In the genomic region with DNA sequence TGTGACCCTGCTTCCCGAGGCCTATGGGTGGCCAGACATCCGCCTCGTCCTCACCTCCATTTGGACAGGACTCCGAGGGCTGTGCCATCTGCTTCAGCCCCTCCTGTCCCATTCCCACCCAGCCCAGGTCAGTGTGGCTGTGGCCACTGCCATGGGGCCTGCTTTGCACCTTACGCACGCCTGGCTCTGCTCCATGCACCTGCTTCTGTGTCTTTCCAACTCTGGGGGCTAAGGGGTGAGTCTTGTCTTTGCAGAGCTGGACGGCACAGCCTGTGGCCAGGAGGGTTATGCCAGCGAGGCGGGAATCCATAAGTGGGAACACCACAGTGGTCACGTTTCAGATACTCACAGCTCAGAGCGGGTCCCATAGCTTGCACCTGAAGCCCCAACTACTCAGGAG, we compare ENCODE assay signal across 27 cellular contexts. TPM values are rescaled to one million over a fixed set of nuclear protein-coding genes. Genes with fewer than 3 reads are reported as not detected.
"Had no signal": no experiment of that assay in that cellular context is flagged by ENCODE, and none has a peak within 500 bp of the region (broad histone marks: within the 10 kb centered on the region; RNA-seq: fewer than 3 reads in every experiment).

No MANE protein-coding gene starts in this region.

- H3K9me3 ChIP-seq: ascending aorta, body of pancreas, MG63, Peyer's patch, SJCRH30 had no signal

- H3K27me3 ChIP-seq: ascending aorta, body of pancreas, MG63, Peyer's patch, SJCRH30 had no signal

- H3K27ac ChIP-seq: ascending aorta, body of pancreas, Peyer's patch, RWPE1, SJCRH30 had no signal

- ATAC-seq: activated CD8-positive, alpha-beta memory T cell treated with anti-CD3 and anti-CD28 coated beads, Interleukin-2, amount 10 ng/mL, durations not matched to agents 7 days and 5 days; activated naive CD4-positive, alpha-beta T cell treated with anti-CD3 and anti-CD28 coated beads, Interleukin-2, amount 50 U/mL, for 72 hours; activated naive CD8-positive, alpha-beta T cell treated with anti-CD3 and anti-CD28 coated beads, Interleukin-2, amount 50 U/mL, for 24 hours; body of pancreas had no signal

- FAIRE-seq: bronchial epithelial cell had no signal

- H3K9me3 Mint-ChIP-seq: activated naive CD8-positive, alpha-beta T cell treated with anti-CD3 and anti-CD28 coated beads, Interleukin-2, amount 50 U/mL, for 24 hours; activated T-cell treated with anti-CD3 and anti-CD28 coated beads, Interleukin-2, amount 50 U/mL, for 24 hours; activated T-helper 1 cell treated with anti-CD3 and anti-CD28 coated beads, Interleukin-12 subunit alpha, Interleukin-12 subunit beta, Interleukin-2, Interleukin-4 antibody, amounts not matched to agents 30 ng/mL and 10 ng/mL and 1 ng/mL, durations not matched to agents 14 hours and 24 hours and 36 hours; T-helper 1 cell treated with Interleukin-12 subunit alpha and Interleukin-12 subunit beta and Interleukin-4 antibody, amounts not matched to agents 30 μg/mL and 1 μg/mL, for 36 hours had no signal

- H3K36me3 Mint-ChIP-seq: activated CD8-positive, alpha-beta memory T cell treated with anti-CD3 and anti-CD28 coated beads, Interleukin-2, amount 10 ng/mL, durations not matched to agents 7 days and 5 days had no signal

- H3K27me3 Mint-ChIP-seq: activated CD8-positive, alpha-beta memory T cell treated with anti-CD3 and anti-CD28 coated beads, Interleukin-2, amount 10 ng/mL, durations not matched to agents 7 days and 5 days; activated naive CD8-positive, alpha-beta T cell treated with anti-CD3 and anti-CD28 coated beads, Interleukin-2, amount 50 U/mL, for 24 hours; activated T-cell treated with anti-CD3 and anti-CD28 coated beads, Interleukin-2, amount 50 U/mL, for 24 hours had no signal

- H3K36me3 ChIP-seq: MG63 had no signal

- H3K4me3 ChIP-seq: ascending aorta, body of pancreas, MG63, Peyer's patch, SJCRH30 had no signal

- H3K4me3 Mint-ChIP-seq: activated CD8-positive, alpha-beta memory T cell treated with anti-CD3 and anti-CD28 coated beads, Interleukin-2, amount 10 ng/mL, durations not matched to agents 7 days and 5 days; activated naive CD8-positive, alpha-beta T cell treated with anti-CD3 and anti-CD28 coated beads, Interleukin-2, amount 50 U/mL, for 24 hours; activated T-cell treated with anti-CD3 and anti-CD28 coated beads, Interleukin-2, amount 50 U/mL, for 24 hours; activated T-helper 1 cell treated with anti-CD3 and anti-CD28 coated beads, Interleukin-12 subunit alpha, Interleukin-12 subunit beta, Interleukin-2, Interleukin-4 antibody, amounts not matched to agents 30 ng/mL and 10 ng/mL and 1 ng/mL, durations not matched to agents 14 hours and 24 hours and 36 hours; T-helper 1 cell treated with Interleukin-12 subunit alpha and Interleukin-12 subunit beta and Interleukin-4 antibody, amounts not matched to agents 30 μg/mL and 1 μg/mL, for 36 hours had no signal

- H3K4me1 ChIP-seq: body of pancreas, SJCRH30 had no signal

- DNase-seq: activated CD4-positive, alpha-beta T cell treated with anti-CD3 and anti-CD28 coated beads for 48 hours; activated CD4-positive, alpha-beta T cell treated with anti-CD3 and anti-CD28 coated beads, Interleukin-2, amount 50 U/mL, for 48 hours; activated CD4-positive, CD25-positive, alpha-beta regulatory T cell treated with anti-CD3 and anti-CD28 coated beads, Interleukin-2, amount 50 U/mL, for 72 hours; activated CD8-positive, alpha-beta memory T cell treated with anti-CD3 and anti-CD28 coated beads, Interleukin-2, amount 10 ng/mL, durations not matched to agents 7 days and 5 days; activated effector memory CD4-positive, alpha-beta T cell treated with Interleukin-2 at 50 U/mL for 16 hours; activated naive CD4-positive, alpha-beta T cell; activated naive CD8-positive, alpha-beta T cell treated with anti-CD3 and anti-CD28 coated beads, Interleukin-2, amount 50 U/mL, for 24 hours; activated T-cell treated with anti-CD3 and anti-CD28 coated beads, Interleukin-2, amount 50 U/mL, for 24 hours; amniotic stem cell; body of pancreas; central memory CD4-positive, alpha-beta T cell; MG63; MV-4-11; NCI-H1092 treated with DMSO at 0.1 percent for 48 hours; NCI-H1436; NCI-H1694 treated with DMSO at 0.1 percent for 48 hours; NCI-H2029 treated with DMSO at 0.1 percent for 48 hours; NCI-H510A treated with DMSO at 0.1 percent for 48 hours; Right ventricle myocardium superior; SJCRH30 had no signal

- H3K27ac Mint-ChIP-seq: activated CD8-positive, alpha-beta memory T cell treated with anti-CD3 and anti-CD28 coated beads, Interleukin-2, amount 10 ng/mL, durations not matched to agents 7 days and 5 days; activated naive CD8-positive, alpha-beta T cell treated with anti-CD3 and anti-CD28 coated beads, Interleukin-2, amount 50 U/mL, for 24 hours; activated T-cell treated with anti-CD3 and anti-CD28 coated beads, Interleukin-2, amount 50 U/mL, for 24 hours; activated T-helper 1 cell treated with anti-CD3 and anti-CD28 coated beads, Interleukin-12 subunit alpha, Interleukin-12 subunit beta, Interleukin-2, Interleukin-4 antibody, amounts not matched to agents 30 ng/mL and 10 ng/mL and 1 ng/mL, durations not matched to agents 14 hours and 24 hours and 36 hours; T-helper 1 cell treated with Interleukin-12 subunit alpha and Interleukin-12 subunit beta and Interleukin-4 antibody, amounts not matched to agents 30 μg/mL and 1 μg/mL, for 36 hours had no signal

RNA-seq across cellular contexts. Expression of a gene that starts 52.7 kb away (rescaled TPM):
- total RNA-seq: activated CD8-positive, alpha-beta memory T cell treated with anti-CD3 and anti-CD28 coated beads, Interleukin-2, amount 10 ng/mL, durations not matched to agents 7 days and 5 days; activated T-helper 1 cell treated with anti-CD3 and anti-CD28 coated beads, Interleukin-12 subunit alpha, Interleukin-12 subunit beta, Interleukin-2, Interleukin-4 antibody, amounts not matched to agents 30 ng/mL and 10 ng/mL and 1 ng/mL, durations not matched to agents 14 hours and 24 hours and 36 hours; ascending aorta; body of pancreas; Peyer's patch; Right ventricle myocardium superior had no signal
